24 cellular contexts compared by ENCODE assay signal in the genomic region with DNA sequence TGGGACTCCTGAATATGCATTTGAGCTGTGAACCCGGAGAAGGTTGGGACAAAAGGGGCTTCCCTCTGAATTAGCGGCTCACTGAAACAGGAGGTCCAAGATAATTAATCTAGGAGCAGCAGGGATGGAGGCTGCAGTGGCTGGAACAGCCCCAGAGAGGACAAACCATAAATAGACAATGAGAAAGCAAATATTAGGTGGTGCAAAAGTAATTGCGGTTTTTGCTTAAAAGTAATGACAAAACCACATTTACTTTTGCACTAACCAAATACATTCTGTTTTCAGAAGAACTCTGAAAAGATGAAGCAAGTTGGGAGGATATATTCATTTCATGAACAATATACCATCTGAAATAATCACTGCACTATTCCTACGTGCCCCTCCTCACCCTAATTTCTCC.
"Had no signal": no experiment of that assay in that cellular context is flagged by ENCODE, and none has a peak within 500 bp of the region (broad histone marks: within the 10 kb centered on the region; RNA-seq: fewer than 3 reads in every experiment).

No MANE protein-coding gene starts in this region.

- H3K27me3 ChIP-seq: esophagus muscularis mucosa, gastrocnemius medialis, heart right ventricle, pancreas, sigmoid colon, testis, tibial nerve, upper lobe of right lung, vagina had no signal

- DNase-seq: effector memory CD4-positive, alpha-beta T cell; gastrocnemius medialis; heart right ventricle; hypothalamus; left colon; left ventricle myocardium superior; mesenchymal stem cell; midbrain; nucleus accumbens; pancreas; sigmoid colon; stimulated activated CD4-positive, alpha-beta T cell treated with anti-CD3 and anti-CD28 coated beads, Interleukin-2, amount 100 ng/mL, for 24 hours; stimulated activated CD4-positive, alpha-beta T cell treated with anti-CD3 and anti-CD28 coated beads, Interleukin-4, amount 100 ng/mL, for 4 hours; stimulated activated naive B cell treated with anti-CD40 and anti-IgM and Interleukin-4, amounts not matched to agents 10 μg/mL and 1 μg/mL and 100 μg/mL, for 72 hours; stimulated activated naive CD8-positive, alpha-beta T cell treated with anti-CD3 and anti-CD28 coated beads, Interleukin-15, amount 100 ng/mL, for 72 hours; testis; upper lobe of right lung had no signal

- H3K4me3 ChIP-seq: esophagus muscularis mucosa, gastrocnemius medialis, heart right ventricle, lung, pancreas, prostate gland, sigmoid colon, skin epidermis, testis, tibial nerve, upper lobe of right lung, vagina had no signal

- H3K9me3 ChIP-seq: esophagus muscularis mucosa, gastrocnemius medialis, heart right ventricle, pancreas, prostate gland, sigmoid colon, testis, tibial nerve, upper lobe of right lung, vagina had no signal

- H3K27ac ChIP-seq: epithelial cell of prostate, esophagus muscularis mucosa, gastrocnemius medialis, heart right ventricle, pancreas, prostate gland, sigmoid colon, skin epidermis, testis, tibial nerve, upper lobe of right lung, vagina had no signal

- ATAC-seq: gastrocnemius medialis; heart right ventricle; left colon; left ventricle myocardium superior; pancreas; stimulated activated naive B cell treated with anti-CD40 and anti-IgM and Interleukin-4, amounts not matched to agents 10 μg/mL and 1 μg/mL and 100 μg/mL, for 72 hours; stimulated activated naive CD8-positive, alpha-beta T cell treated with anti-CD3 and anti-CD28 coated beads, Interleukin-15, amount 100 ng/mL, for 72 hours; upper lobe of right lung had no signal

- H3K4me1 ChIP-seq: esophagus muscularis mucosa, gastrocnemius medialis, heart right ventricle, pancreas, prostate gland, testis, tibial nerve, upper lobe of right lung, vagina had no signal

- H3K36me3 ChIP-seq: esophagus muscularis mucosa, gastrocnemius medialis, heart right ventricle, pancreas, prostate gland, sigmoid colon, tibial nerve, upper lobe of right lung, vagina had no signal
